Comparison of ENCODE assay signal across 9 cellular contexts in the genomic region with DNA sequence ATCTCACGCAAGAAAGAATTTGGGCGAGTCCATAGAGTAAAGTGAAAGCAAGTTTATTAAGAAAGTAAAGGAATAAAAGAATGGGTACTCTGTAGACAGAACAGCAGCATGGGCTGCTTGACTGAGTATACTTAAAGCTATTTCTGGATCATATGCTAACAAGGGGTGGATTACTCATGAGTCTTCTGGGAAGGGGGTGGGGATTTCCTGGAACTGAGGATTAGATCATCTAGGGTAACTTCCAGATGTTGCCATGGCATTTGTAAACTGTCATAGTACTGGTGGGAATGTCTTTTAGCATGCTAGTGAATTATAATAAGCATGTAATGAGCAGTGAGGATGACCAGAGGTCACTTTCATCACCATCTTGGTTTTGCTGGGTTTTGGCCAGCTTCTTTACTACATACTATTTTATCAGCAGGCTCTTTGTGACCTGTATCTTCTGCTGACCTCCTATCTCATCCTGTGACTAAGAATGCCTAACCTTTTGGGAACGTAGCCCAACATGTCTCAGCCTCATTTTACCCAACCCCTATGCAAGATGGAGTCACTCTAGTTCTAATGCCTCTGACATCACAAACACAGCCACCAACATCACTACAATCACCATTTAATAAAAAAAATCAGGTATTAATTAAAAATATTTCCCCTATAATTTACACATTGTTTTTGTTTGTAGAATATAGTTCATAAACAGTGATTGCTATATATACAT.
DNase-seq lines count a peak whose midpoint lies in the region; ATAC-seq, FAIRE-seq and TF ChIP-seq lines count a peak whose summit lies in the region.
"Had no signal": no experiment of that assay in that cellular context is flagged by ENCODE, and none has a peak within 500 bp of the region (broad histone marks: within the 10 kb centered on the region; RNA-seq: fewer than 3 reads in every experiment).

No MANE protein-coding gene starts in this region.

- peak; percentile 39 for DNase-seq in NK-92 treated with Interleukin-12 subunit alpha and Interleukin-12 subunit beta, amount 100 ng/mL, for 24 hours (lab: John Stamatoyannopoulos, UW)
- DNase-seq in NK-92 (lab: John Stamatoyannopoulos, UW; ENCODE audit: unreplicated experiment) (no peak), T1000 (lab: John Stamatoyannopoulos, UW) (peak; percentile 58), Right ventricle myocardium superior (no peak), middle frontal gyrus (ENCODE audit: extremely low spot score, low spot score) (no peak), GM12891 (ENCODE audit: insufficient read length, low spot score) (no peak), NCI-H526 treated with DMSO at 0.1 percent for 48 hours (lab: John Stamatoyannopoulos, UW) (no peak)
- DNase-seq in stimulated activated CD8-positive, alpha-beta memory T cell treated with anti-CD3 and anti-CD28 coated beads, Interleukin-4, amount 100 ng/mL, for 24 hours (ENCODE audit: low read depth) = peak; percentile 4
- DNase-seq: NCI-H1694 treated with DMSO at 0.1 percent for 48 hours had no signal

- intact Hi-C loops in Right ventricle myocardium superior (cut with DNase I) = no loop called here

- no peak for FAIRE-seq in GM12891 (lab: Jason Lieb, UNC)

- no peak for TF ChIP-seq POLR2A in GM12891 (IDR thresholded peaks at IDR 0.05; ENCODE audit: low read depth, low read length)

- peak; percentile 91 for ATAC-seq in Right ventricle myocardium superior (ENCODE audit: poor library complexity)

TF ChIP-seq in GM12891, 5 proteins besides CTCF, POLR2A, EP300 and RAD21:
- no peak for TF ChIP-seq POU2F2 (IDR thresholded peaks at IDR 0.05; ENCODE audit: low read depth, low read length)
- no peak for TF ChIP-seq POLR2AphosphoS5 (IDR thresholded peaks at IDR 0.05; ENCODE audit: low read depth, low read length)
- TF ChIP-seq TAF1 (IDR thresholded peaks at IDR 0.05; ENCODE audit: low read depth, low read length) = no peak
- TF ChIP-seq PAX5 (IDR thresholded peaks at IDR 0.05; ENCODE audit: insufficient read depth, low read length, severe bottlenecking) = no peak
- TF ChIP-seq SPI1 (IDR thresholded peaks at IDR 0.05; ENCODE audit: low read depth, low read length) = no peak

Comparison
In these comparisons a context has a peak if more than half of its experiments do, and no peak if none do; other contexts are left out.
1. DNase-seq: peak in NK-92 treated with Interleukin-12 subunit alpha and Interleukin-12 subunit beta, amount 100 ng/mL, for 24 hours (single experiment), T1000 (single experiment) and stimulated activated CD8-positive, alpha-beta memory T cell treated with anti-CD3 and anti-CD28 coated beads, Interleukin-4, amount 100 ng/mL, for 24 hours (single experiment); none in NK-92 (single experiment), Right ventricle myocardium superior (single experiment), middle frontal gyrus (single experiment), GM12891 (single experiment) and NCI-H526 treated with DMSO at 0.1 percent for 48 hours (single experiment).